1 cellular context compared by ENCODE assay signal in the genomic region with DNA sequence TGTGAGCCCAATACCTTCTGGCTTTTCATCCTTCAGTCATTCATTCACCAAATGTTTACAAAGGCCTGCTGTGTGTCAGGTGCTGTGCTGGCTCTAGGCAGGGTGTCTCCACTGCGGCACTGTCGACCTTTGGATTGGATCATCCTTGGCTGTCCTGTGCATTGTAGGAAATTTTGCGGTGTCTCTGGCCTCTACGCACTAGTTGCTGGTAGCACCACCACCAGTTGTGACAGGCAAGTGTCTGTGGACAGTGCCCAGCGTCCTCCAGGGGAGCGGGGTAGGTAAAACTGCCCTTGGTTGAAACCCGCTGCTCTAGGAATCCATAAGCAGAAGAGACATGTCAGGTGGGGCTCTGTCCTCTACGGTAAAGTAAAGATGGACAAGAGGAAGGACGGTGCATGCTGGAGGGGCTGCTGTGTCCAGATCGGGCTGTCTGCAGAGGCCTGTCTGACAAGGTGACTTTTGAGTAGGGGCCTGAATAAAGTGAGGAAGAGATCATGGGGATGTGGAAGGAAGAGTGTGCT.
TF ChIP-seq lines count a peak whose summit lies in the region.

No MANE protein-coding gene starts in this region.

TF ChIP-seq in HepG2, 621 proteins besides CTCF, POLR2A, EP300 and RAD21 (continued from another document):
- TF ChIP-seq, protein P1, sequence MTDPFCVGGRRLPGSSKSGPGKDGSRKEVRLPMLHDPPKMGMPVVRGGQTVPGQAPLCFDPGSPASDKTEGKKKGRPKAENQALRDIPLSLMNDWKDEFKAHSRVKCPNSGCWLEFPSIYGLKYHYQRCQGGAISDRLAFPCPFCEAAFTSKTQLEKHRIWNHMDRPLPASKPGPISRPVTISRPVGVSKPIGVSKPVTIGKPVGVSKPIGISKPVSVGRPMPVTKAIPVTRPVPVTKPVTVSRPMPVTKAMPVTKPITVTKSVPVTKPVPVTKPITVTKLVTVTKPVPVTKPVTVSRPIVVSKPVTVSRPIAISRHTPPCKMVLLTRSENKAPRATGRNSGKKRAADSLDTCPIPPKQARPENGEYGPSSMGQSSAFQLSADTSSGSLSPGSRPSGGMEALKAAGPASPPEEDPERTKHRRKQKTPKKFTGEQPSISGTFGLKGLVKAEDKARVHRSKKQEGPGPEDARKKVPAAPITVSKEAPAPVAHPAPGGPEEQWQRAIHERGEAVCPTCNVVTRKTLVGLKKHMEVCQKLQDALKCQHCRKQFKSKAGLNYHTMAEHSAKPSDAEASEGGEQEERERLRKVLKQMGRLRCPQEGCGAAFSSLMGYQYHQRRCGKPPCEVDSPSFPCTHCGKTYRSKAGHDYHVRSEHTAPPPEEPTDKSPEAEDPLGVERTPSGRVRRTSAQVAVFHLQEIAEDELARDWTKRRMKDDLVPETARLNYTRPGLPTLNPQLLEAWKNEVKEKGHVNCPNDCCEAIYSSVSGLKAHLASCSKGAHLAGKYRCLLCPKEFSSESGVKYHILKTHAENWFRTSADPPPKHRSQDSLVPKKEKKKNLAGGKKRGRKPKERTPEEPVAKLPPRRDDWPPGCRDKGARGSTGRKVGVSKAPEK (CRISPR knock-in tag; IDR thresholded peaks at IDR 0.05; ENCODE audit: borderline replicate concordance), result no peak
- TF ChIP-seq ZNF136 (CRISPR knock-in tag; IDR thresholded peaks at IDR 0.05; ENCODE audit: low read depth), result no peak
- peak; percentile 55; the same call in 1 of the 2 replicates for TF ChIP-seq ZNF589 (CRISPR knock-in tag; conservative IDR thresholded peaks at IDR 0.05)
- peak; percentile 79 for TF ChIP-seq RXRB (CRISPR knock-in tag; IDR thresholded peaks at IDR 0.05; ENCODE audit: borderline replicate concordance)
- TF ChIP-seq STAT5B (CRISPR knock-in tag; IDR thresholded peaks at IDR 0.05), result no peak
- no peak for TF ChIP-seq ZNF569 (CRISPR knock-in tag; IDR thresholded peaks at IDR 0.05; ENCODE audit: borderline replicate concordance)
- no peak for TF ChIP-seq ZNF446 (CRISPR knock-in tag; IDR thresholded peaks at IDR 0.05)
- TF ChIP-seq SALL1 (CRISPR knock-in tag; IDR thresholded peaks at IDR 0.05), result peak; percentile 81
- TF ChIP-seq, protein P2, sequence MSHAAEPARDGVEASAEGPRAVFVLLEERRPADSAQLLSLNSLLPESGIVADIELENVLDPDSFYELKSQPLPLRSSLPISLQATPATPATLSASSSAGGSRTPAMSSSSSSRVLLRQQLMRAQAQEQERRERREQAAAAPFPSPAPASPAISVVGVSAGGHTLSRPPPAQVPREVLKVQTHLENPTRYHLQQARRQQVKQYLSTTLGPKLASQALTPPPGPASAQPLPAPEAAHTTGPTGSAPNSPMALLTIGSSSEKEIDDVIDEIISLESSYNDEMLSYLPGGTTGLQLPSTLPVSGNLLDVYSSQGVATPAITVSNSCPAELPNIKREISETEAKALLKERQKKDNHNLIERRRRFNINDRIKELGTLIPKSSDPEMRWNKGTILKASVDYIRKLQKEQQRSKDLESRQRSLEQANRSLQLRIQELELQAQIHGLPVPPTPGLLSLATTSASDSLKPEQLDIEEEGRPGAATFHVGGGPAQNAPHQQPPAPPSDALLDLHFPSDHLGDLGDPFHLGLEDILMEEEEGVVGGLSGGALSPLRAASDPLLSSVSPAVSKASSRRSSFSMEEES (CRISPR knock-in tag; IDR thresholded peaks at IDR 0.05), result peak; percentile 89
- peak; percentile 78; the same call in 1 of the 2 replicates for TF ChIP-seq MTA1 (CRISPR knock-in tag; IDR thresholded peaks at IDR 0.05; ENCODE audit: borderline replicate concordance)
- TF ChIP-seq, protein P3, sequence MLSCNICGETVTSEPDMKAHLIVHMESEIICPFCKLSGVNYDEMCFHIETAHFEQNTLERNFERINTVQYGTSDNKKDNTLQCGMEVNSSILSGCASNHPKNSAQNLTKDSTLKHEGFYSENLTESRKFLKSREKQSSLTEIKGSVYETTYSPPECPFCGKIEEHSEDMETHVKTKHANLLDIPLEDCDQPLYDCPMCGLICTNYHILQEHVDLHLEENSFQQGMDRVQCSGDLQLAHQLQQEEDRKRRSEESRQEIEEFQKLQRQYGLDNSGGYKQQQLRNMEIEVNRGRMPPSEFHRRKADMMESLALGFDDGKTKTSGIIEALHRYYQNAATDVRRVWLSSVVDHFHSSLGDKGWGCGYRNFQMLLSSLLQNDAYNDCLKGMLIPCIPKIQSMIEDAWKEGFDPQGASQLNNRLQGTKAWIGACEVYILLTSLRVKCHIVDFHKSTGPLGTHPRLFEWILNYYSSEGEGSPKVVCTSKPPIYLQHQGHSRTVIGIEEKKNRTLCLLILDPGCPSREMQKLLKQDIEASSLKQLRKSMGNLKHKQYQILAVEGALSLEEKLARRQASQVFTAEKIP (CRISPR knock-in tag; IDR thresholded peaks at IDR 0.05; ENCODE audit: borderline replicate concordance), result no peak
- TF ChIP-seq MED1 (CRISPR knock-in tag; IDR thresholded peaks at IDR 0.05), result peak; percentile 87
- no peak for TF ChIP-seq NR1H2 (CRISPR knock-in tag; IDR thresholded peaks at IDR 0.05; ENCODE audit: borderline replicate concordance, low read depth)
- peak; percentile 44 for TF ChIP-seq PHF5A (CRISPR knock-in tag; IDR thresholded peaks at IDR 0.05; ENCODE audit: low read depth, unreplicated experiment)
- no peak for TF ChIP-seq SRSF4 (IDR thresholded peaks at IDR 0.05; ENCODE audit: low read depth, low read length, poor library complexity, severe bottlenecking)
- TF ChIP-seq, protein P4, sequence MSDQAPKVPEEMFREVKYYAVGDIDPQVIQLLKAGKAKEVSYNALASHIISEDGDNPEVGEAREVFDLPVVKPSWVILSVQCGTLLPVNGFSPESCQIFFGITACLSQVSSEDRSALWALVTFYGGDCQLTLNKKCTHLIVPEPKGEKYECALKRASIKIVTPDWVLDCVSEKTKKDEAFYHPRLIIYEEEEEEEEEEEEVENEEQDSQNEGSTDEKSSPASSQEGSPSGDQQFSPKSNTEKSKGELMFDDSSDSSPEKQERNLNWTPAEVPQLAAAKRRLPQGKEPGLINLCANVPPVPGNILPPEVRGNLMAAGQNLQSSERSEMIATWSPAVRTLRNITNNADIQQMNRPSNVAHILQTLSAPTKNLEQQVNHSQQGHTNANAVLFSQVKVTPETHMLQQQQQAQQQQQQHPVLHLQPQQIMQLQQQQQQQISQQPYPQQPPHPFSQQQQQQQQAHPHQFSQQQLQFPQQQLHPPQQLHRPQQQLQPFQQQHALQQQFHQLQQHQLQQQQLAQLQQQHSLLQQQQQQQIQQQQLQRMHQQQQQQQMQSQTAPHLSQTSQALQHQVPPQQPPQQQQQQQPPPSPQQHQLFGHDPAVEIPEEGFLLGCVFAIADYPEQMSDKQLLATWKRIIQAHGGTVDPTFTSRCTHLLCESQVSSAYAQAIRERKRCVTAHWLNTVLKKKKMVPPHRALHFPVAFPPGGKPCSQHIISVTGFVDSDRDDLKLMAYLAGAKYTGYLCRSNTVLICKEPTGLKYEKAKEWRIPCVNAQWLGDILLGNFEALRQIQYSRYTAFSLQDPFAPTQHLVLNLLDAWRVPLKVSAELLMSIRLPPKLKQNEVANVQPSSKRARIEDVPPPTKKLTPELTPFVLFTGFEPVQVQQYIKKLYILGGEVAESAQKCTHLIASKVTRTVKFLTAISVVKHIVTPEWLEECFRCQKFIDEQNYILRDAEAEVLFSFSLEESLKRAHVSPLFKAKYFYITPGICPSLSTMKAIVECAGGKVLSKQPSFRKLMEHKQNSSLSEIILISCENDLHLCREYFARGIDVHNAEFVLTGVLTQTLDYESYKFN (CRISPR knock-in tag; conservative IDR thresholded peaks at IDR 0.05), result peak; percentile 88
- peak; percentile 69; the same call in 1 of the 2 replicates for TF ChIP-seq ZNF782 (CRISPR knock-in tag; IDR thresholded peaks at IDR 0.05; ENCODE audit: borderline replicate concordance)
- TF ChIP-seq, protein P5, sequence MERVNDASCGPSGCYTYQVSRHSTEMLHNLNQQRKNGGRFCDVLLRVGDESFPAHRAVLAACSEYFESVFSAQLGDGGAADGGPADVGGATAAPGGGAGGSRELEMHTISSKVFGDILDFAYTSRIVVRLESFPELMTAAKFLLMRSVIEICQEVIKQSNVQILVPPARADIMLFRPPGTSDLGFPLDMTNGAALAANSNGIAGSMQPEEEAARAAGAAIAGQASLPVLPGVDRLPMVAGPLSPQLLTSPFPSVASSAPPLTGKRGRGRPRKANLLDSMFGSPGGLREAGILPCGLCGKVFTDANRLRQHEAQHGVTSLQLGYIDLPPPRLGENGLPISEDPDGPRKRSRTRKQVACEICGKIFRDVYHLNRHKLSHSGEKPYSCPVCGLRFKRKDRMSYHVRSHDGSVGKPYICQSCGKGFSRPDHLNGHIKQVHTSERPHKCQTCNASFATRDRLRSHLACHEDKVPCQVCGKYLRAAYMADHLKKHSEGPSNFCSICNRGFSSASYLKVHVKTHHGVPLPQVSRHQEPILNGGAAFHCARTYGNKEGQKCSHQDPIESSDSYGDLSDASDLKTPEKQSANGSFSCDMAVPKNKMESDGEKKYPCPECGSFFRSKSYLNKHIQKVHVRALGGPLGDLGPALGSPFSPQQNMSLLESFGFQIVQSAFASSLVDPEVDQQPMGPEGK (CRISPR knock-in tag; IDR thresholded peaks at IDR 0.05), result no peak
- peak; percentile 71 for TF ChIP-seq GATAD2A (CRISPR knock-in tag; IDR thresholded peaks at IDR 0.05)
- TF ChIP-seq PAF1 (CRISPR knock-in tag; IDR thresholded peaks at IDR 0.05), result no peak
- no peak for TF ChIP-seq SIX1 (CRISPR knock-in tag; IDR thresholded peaks at IDR 0.05; ENCODE audit: borderline replicate concordance)
- peak; percentile 82; the same call in 1 of the 2 replicates for TF ChIP-seq PITX1 (CRISPR knock-in tag; IDR thresholded peaks at IDR 0.05)
- TF ChIP-seq ARNT (IDR thresholded peaks at IDR 0.05), result no peak
- peak; percentile 56; the same call in 1 of the 2 replicates for TF ChIP-seq ZKSCAN1 (IDR thresholded peaks at IDR 0.05; ENCODE audit: low read length)
- TF ChIP-seq FOXA1 (IDR thresholded peaks at IDR 0.05), result no peak
- TF ChIP-seq FOXA1 (CRISPR knock-in tag; IDR thresholded peaks at IDR 0.05), result peak; percentile 82
- peak; percentile 80 for TF ChIP-seq NFATC3 (CRISPR knock-in tag; IDR thresholded peaks at IDR 0.05)
- peak; percentile 78; the same call in 1 of the 2 replicates for TF ChIP-seq ZNF331 (CRISPR knock-in tag; IDR thresholded peaks at IDR 0.05)
- TF ChIP-seq MAFK (conservative IDR thresholded peaks at IDR 0.05 in 1 of 2, IDR thresholded peaks at IDR 0.05 in 1 of 2; ENCODE audit: low read length in 2 of 2), result no peak
- TF ChIP-seq HIVEP1 (CRISPR knock-in tag; IDR thresholded peaks at IDR 0.05), result 0 out of 2 replicates have a peak, but pooled peaks have one; percentile 46
- peak; percentile 71 for TF ChIP-seq SAP130 (CRISPR knock-in tag; IDR thresholded peaks at IDR 0.05; ENCODE audit: low read depth)
- peak; percentile 55; the same call in 1 of the 2 replicates for TF ChIP-seq CBX5 (CRISPR knock-in tag; IDR thresholded peaks at IDR 0.05; ENCODE audit: borderline replicate concordance)
- peak; percentile 56; the same call in 1 of the 2 replicates for TF ChIP-seq GFI1 (CRISPR knock-in tag; IDR thresholded peaks at IDR 0.05; ENCODE audit: borderline replicate concordance)
- TF ChIP-seq, protein P6, sequence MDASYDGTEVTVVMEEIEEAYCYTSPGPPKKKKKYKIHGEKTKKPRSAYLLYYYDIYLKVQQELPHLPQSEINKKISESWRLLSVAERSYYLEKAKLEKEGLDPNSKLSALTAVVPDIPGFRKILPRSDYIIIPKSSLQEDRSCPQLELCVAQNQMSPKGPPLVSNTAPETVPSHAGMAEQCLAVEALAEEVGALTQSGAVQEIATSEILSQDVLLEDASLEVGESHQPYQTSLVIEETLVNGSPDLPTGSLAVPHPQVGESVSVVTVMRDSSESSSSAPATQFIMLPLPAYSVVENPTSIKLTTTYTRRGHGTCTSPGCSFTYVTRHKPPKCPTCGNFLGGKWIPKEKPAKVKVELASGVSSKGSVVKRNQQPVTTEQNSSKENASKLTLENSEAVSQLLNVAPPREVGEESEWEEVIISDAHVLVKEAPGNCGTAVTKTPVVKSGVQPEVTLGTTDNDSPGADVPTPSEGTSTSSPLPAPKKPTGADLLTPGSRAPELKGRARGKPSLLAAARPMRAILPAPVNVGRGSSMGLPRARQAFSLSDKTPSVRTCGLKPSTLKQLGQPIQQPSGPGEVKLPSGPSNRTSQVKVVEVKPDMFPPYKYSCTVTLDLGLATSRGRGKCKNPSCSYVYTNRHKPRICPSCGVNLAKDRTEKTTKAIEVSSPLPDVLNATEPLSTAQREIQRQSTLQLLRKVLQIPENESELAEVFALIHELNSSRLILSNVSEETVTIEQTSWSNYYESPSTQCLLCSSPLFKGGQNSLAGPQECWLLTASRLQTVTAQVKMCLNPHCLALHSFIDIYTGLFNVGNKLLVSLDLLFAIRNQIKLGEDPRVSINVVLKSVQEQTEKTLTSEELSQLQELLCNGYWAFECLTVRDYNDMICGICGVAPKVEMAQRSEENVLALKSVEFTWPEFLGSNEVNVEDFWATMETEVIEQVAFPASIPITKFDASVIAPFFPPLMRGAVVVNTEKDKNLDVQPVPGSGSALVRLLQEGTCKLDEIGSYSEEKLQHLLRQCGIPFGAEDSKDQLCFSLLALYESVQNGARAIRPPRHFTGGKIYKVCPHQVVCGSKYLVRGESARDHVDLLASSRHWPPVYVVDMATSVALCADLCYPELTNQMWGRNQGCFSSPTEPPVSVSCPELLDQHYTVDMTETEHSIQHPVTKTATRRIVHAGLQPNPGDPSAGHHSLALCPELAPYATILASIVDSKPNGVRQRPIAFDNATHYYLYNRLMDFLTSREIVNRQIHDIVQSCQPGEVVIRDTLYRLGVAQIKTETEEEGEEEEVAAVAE (CRISPR knock-in tag; IDR thresholded peaks at IDR 0.05; ENCODE audit: borderline replicate concordance), result peak; percentile 80
- TF ChIP-seq, protein P7, sequence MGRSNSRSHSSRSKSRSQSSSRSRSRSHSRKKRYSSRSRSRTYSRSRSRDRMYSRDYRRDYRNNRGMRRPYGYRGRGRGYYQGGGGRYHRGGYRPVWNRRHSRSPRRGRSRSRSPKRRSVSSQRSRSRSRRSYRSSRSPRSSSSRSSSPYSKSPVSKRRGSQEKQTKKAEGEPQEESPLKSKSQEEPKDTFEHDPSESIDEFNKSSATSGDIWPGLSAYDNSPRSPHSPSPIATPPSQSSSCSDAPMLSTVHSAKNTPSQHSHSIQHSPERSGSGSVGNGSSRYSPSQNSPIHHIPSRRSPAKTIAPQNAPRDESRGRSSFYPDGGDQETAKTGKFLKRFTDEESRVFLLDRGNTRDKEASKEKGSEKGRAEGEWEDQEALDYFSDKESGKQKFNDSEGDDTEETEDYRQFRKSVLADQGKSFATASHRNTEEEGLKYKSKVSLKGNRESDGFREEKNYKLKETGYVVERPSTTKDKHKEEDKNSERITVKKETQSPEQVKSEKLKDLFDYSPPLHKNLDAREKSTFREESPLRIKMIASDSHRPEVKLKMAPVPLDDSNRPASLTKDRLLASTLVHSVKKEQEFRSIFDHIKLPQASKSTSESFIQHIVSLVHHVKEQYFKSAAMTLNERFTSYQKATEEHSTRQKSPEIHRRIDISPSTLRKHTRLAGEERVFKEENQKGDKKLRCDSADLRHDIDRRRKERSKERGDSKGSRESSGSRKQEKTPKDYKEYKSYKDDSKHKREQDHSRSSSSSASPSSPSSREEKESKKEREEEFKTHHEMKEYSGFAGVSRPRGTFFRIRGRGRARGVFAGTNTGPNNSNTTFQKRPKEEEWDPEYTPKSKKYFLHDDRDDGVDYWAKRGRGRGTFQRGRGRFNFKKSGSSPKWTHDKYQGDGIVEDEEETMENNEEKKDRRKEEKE (IDR thresholded peaks at IDR 0.05), result no peak
- TF ChIP-seq ZNF230 (CRISPR knock-in tag; IDR thresholded peaks at IDR 0.05), result peak; percentile 78; the same call in 1 of the 2 replicates
- TF ChIP-seq RARA (CRISPR knock-in tag; IDR thresholded peaks at IDR 0.05), result peak; percentile 75
- TF ChIP-seq ZNF3 (CRISPR knock-in tag; IDR thresholded peaks at IDR 0.05), result peak; percentile 96
- peak; percentile 30; the same call in 1 of the 2 replicates for TF ChIP-seq PHF8 (CRISPR knock-in tag; IDR thresholded peaks at IDR 0.05)
- TF ChIP-seq HDAC6 (IDR thresholded peaks at IDR 0.05; ENCODE audit: low read depth, low read length), result no peak
- 0 out of 2 replicates have a peak, but pooled peaks have one; percentile 45 for TF ChIP-seq ZNF205 (CRISPR knock-in tag; IDR thresholded peaks at IDR 0.05)
